ENCODE assay signal across 14 cellular contexts in genomic region chr16:5928476-5929055, GRCh38.
DNase-seq lines count a peak whose midpoint lies in the region.
"Had no signal": no experiment of that assay in that cellular context is flagged by ENCODE, and none has a peak within 500 bp of the region (broad histone marks: within the 10 kb centered on the region; RNA-seq: fewer than 3 reads in every experiment).

No MANE protein-coding gene starts in this region.

- DNase-seq in ELF-1 (ENCODE audit: low read depth, low spot score): peak; percentile 88
- DNase-seq in NCI-H2029 treated with DMSO at 0.1 percent for 48 hours (lab: John Stamatoyannopoulos, UW): peak; percentile 6
- peak; percentile 66 for DNase-seq in globus pallidus (ENCODE audit: low spot score)
- peak; percentile 17 for DNase-seq in midbrain (lab: John Stamatoyannopoulos, UW)
- no peak for DNase-seq in NCI-H1105 (lab: John Stamatoyannopoulos, UW)
- no peak for DNase-seq in kidney tubule cell (ENCODE audit: low spot score)
- no peak for DNase-seq in NCI-H526 (lab: John Stamatoyannopoulos, UW)
- no peak for DNase-seq in activated T-cell treated with anti-CD3 and anti-CD28 coated beads, Interleukin-2, amount 50 U/mL, for 48 hours
- DNase-seq: IMR-90, Karpas-422, NCI-H2081 treated with DMSO at 0.1 percent for 48 hours, NCI-H524 treated with DMSO at 0.1 percent for 48 hours, PC-3, SW 1271 had no signal

Comparison
In these comparisons a context has a peak if more than half of its experiments do, and no peak if none do; other contexts are left out.
1. DNase-seq: peak in ELF-1 (single experiment), NCI-H2029 treated with DMSO at 0.1 percent for 48 hours (single experiment), globus pallidus (single experiment) and midbrain (single experiment); none in NCI-H1105 (single experiment), kidney tubule cell (single experiment), NCI-H526 (0 of 2) and activated T-cell treated with anti-CD3 and anti-CD28 coated beads, Interleukin-2, amount 50 U/mL, for 48 hours (0 of 2).